In the genomic region with DNA sequence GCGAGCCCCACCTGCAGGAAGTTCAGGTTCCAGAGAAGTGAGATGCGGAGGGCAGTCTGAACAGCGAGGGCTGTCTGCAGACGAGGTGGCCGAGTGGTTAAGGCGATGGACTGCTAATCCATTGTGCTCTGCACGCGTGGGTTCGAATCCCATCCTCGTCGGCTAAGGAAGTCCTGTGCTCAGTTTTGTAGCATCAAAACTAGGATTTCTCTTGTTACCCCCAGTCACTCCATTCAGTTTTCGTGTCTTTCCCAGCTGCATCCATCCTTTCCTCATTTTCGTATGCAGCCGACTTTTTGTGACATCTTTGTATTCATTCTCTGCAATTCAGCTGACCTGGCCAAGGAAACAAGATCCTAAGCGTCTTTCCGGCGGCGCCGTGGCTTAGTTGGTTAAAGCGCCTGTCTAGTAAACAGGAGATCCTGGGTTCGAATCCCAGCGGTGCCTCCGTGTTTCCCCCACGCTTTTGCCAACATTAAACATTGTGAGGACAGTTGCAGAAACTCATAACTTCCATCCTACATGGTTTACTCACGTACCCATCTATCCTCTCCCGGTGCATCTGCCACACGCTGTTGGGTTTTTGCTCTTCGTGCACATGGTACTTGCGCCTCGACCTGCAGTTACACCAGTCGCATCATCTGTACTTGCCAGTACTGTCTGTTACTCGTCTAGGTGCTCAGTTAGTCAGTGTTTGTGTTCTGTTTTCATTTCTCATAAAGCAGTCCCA, we compare ENCODE assay signal across 1 cellular context.
TF ChIP-seq lines count a peak whose summit lies in the region.

No MANE protein-coding gene starts in this region.

TF ChIP-seq in GM12878, 131 proteins besides CTCF, POLR2A, EP300 and RAD21 (continued from another document and continues in another):
- TF ChIP-seq, protein P1, sequence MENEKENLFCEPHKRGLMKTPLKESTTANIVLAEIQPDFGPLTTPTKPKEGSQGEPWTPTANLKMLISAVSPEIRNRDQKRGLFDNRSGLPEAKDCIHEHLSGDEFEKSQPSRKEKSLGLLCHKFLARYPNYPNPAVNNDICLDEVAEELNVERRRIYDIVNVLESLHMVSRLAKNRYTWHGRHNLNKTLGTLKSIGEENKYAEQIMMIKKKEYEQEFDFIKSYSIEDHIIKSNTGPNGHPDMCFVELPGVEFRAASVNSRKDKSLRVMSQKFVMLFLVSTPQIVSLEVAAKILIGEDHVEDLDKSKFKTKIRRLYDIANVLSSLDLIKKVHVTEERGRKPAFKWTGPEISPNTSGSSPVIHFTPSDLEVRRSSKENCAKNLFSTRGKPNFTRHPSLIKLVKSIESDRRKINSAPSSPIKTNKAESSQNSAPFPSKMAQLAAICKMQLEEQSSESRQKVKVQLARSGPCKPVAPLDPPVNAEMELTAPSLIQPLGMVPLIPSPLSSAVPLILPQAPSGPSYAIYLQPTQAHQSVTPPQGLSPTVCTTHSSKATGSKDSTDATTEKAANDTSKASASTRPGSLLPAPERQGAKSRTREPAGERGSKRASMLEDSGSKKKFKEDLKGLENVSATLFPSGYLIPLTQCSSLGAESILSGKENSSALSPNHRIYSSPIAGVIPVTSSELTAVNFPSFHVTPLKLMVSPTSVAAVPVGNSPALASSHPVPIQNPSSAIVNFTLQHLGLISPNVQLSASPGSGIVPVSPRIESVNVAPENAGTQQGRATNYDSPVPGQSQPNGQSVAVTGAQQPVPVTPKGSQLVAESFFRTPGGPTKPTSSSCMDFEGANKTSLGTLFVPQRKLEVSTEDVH (IDR thresholded peaks at IDR 0.05; ENCODE audit: low read depth, partially characterized antibody), result peak; percentile 16
- TF ChIP-seq RFX5 (IDR thresholded peaks at IDR 0.05; ENCODE audit: low read depth, low read length), result no peak
- TF ChIP-seq TCF12 (IDR thresholded peaks at IDR 0.05; ENCODE audit: low read depth, low read length), result peak; percentile 43; the same call in 1 of the 2 replicates
- 0 out of 2 replicates have a peak, but pooled peaks have one; percentile 19 for TF ChIP-seq TAF1 (IDR thresholded peaks at IDR 0.05; ENCODE audit: borderline replicate concordance, low read depth, low read length)
- peak; percentile 85 for TF ChIP-seq SREBF2 (IDR thresholded peaks at IDR 0.05; ENCODE audit: low read length)
- TF ChIP-seq CBX5 (IDR thresholded peaks at IDR 0.05; ENCODE audit: low read depth), result peak; percentile 94; the same call in 1 of the 2 replicates
- TF ChIP-seq RCOR1 (conservative IDR thresholded peaks at IDR 0.05; ENCODE audit: low read depth, low read length), result no peak
- TF ChIP-seq, protein P2, sequence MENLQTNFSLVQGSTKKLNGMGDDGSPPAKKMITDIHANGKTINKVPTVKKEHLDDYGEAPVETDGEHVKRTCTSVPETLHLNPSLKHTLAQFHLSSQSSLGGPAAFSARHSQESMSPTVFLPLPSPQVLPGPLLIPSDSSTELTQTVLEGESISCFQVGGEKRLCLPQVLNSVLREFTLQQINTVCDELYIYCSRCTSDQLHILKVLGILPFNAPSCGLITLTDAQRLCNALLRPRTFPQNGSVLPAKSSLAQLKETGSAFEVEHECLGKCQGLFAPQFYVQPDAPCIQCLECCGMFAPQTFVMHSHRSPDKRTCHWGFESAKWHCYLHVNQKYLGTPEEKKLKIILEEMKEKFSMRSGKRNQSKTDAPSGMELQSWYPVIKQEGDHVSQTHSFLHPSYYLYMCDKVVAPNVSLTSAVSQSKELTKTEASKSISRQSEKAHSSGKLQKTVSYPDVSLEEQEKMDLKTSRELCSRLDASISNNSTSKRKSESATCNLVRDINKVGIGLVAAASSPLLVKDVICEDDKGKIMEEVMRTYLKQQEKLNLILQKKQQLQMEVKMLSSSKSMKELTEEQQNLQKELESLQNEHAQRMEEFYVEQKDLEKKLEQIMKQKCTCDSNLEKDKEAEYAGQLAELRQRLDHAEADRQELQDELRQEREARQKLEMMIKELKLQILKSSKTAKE (IDR thresholded peaks at IDR 0.05; ENCODE audit: low read depth, poor library complexity, severe bottlenecking), result peak; percentile 86
- TF ChIP-seq HDAC6 (IDR thresholded peaks at IDR 0.05; ENCODE audit: unreplicated experiment), result no peak
- peak; percentile 53 for TF ChIP-seq RUNX3 (IDR thresholded peaks at IDR 0.05; ENCODE audit: low read length)
- TF ChIP-seq, protein P3, sequence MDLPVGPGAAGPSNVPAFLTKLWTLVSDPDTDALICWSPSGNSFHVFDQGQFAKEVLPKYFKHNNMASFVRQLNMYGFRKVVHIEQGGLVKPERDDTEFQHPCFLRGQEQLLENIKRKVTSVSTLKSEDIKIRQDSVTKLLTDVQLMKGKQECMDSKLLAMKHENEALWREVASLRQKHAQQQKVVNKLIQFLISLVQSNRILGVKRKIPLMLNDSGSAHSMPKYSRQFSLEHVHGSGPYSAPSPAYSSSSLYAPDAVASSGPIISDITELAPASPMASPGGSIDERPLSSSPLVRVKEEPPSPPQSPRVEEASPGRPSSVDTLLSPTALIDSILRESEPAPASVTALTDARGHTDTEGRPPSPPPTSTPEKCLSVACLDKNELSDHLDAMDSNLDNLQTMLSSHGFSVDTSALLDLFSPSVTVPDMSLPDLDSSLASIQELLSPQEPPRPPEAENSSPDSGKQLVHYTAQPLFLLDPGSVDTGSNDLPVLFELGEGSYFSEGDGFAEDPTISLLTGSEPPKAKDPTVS (IDR thresholded peaks at IDR 0.05; ENCODE audit: low read depth, low read length), result no peak
- TF ChIP-seq MTA2 (IDR thresholded peaks at IDR 0.05; ENCODE audit: low read depth), result no peak
- TF ChIP-seq ATF7 (IDR thresholded peaks at IDR 0.05; ENCODE audit: low read depth), result peak; percentile 71
- TF ChIP-seq, protein P4, sequence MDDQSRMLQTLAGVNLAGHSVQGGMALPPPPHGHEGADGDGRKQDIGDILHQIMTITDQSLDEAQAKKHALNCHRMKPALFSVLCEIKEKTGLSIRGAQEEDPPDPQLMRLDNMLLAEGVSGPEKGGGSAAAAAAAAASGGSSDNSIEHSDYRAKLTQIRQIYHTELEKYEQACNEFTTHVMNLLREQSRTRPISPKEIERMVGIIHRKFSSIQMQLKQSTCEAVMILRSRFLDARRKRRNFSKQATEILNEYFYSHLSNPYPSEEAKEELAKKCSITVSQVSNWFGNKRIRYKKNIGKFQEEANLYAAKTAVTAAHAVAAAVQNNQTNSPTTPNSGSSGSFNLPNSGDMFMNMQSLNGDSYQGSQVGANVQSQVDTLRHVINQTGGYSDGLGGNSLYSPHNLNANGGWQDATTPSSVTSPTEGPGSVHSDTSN (IDR thresholded peaks at IDR 0.05; ENCODE audit: insufficient replicate concordance, low read depth, low read length), result no peak
- TF ChIP-seq, protein P5, sequence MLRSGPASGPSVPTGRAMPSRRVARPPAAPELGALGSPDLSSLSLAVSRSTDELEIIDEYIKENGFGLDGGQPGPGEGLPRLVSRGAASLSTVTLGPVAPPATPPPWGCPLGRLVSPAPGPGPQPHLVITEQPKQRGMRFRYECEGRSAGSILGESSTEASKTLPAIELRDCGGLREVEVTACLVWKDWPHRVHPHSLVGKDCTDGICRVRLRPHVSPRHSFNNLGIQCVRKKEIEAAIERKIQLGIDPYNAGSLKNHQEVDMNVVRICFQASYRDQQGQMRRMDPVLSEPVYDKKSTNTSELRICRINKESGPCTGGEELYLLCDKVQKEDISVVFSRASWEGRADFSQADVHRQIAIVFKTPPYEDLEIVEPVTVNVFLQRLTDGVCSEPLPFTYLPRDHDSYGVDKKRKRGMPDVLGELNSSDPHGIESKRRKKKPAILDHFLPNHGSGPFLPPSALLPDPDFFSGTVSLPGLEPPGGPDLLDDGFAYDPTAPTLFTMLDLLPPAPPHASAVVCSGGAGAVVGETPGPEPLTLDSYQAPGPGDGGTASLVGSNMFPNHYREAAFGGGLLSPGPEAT (IDR thresholded peaks at IDR 0.05; ENCODE audit: low read depth), result peak; percentile 51; the same call in 1 of the 2 replicates
- peak in 1 of 2 experiments; percentile 59; a peak in 2 of 4 replicates for TF ChIP-seq BHLHE40 (IDR thresholded peaks at IDR 0.05; ENCODE audit: borderline replicate concordance in 1 of 2, low read depth in 2 of 2, low read length in 1 of 2)
- TF ChIP-seq SRF (IDR thresholded peaks at IDR 0.05; ENCODE audit: low read depth in 2 of 2, low read length in 2 of 2), result 0 out of 4 replicates have a peak, but pooled peaks of 1 of the 2 experiments have one; percentile 35
- TF ChIP-seq BACH1 (IDR thresholded peaks at IDR 0.05; ENCODE audit: borderline replicate concordance), result no peak
- TF ChIP-seq TCF3 (IDR thresholded peaks at IDR 0.05; ENCODE audit: borderline replicate concordance, insufficient read depth, low read depth, low read length), result 0 out of 2 replicates have a peak, but pooled peaks have one; percentile 12
- TF ChIP-seq NBN (IDR thresholded peaks at IDR 0.05), result peak; percentile 99
- no peak for TF ChIP-seq JUND (IDR thresholded peaks at IDR 0.05; ENCODE audit: low read depth, low read length)
- TF ChIP-seq NR2F1 (conservative IDR thresholded peaks at IDR 0.05), result no peak
- peak; percentile 87; the same call in 1 of the 2 replicates for TF ChIP-seq WRNIP1 (IDR thresholded peaks at IDR 0.05; ENCODE audit: borderline replicate concordance, low read depth, low read length)
- TF ChIP-seq, protein P6, sequence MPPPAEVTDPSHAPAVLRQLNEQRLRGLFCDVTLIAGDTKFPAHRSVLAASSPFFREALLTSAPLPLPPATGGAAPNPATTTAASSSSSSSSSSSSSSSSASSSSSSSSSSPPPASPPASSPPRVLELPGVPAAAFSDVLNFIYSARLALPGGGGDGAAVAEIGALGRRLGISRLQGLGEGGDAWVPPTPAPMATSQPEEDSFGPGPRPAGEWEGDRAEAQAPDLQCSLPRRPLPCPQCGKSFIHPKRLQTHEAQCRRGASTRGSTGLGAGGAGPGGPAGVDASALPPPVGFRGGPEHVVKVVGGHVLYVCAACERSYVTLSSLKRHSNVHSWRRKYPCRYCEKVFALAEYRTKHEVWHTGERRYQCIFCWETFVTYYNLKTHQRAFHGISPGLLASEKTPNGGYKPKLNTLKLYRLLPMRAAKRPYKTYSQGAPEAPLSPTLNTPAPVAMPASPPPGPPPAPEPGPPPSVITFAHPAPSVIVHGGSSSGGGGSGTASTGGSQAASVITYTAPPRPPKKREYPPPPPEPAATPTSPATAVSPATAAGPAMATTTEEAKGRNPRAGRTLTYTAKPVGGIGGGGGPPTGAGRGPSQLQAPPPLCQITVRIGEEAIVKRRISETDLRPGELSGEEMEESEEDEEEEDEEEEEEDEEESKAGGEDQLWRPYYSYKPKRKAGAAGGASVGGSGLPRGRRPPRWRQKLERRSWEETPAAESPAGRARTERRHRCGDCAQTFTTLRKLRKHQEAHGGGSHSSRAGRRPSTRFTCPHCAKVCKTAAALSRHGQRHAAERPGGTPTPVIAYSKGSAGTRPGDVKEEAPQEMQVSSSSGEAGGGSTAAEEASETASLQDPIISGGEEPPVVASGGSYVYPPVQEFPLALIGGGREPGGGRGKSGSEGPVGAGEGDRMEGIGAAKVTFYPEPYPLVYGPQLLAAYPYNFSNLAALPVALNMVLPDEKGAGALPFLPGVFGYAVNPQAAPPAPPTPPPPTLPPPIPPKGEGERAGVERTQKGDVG (CRISPR knock-in tag; IDR thresholded peaks at IDR 0.05), result no peak
- TF ChIP-seq TBL1XR1 (IDR thresholded peaks at IDR 0.05; ENCODE audit: low read depth, low read length), result peak; percentile 80
- TF ChIP-seq PAX8 (IDR thresholded peaks at IDR 0.05), result no peak
- TF ChIP-seq ESRRA (IDR thresholded peaks at IDR 0.05; ENCODE audit: low read length), result no peak
- TF ChIP-seq DPF2 (IDR thresholded peaks at IDR 0.05), result 0 out of 2 replicates have a peak, but pooled peaks have one; percentile 33
- peak; percentile 59; the same call in 1 of the 2 replicates for TF ChIP-seq IRF4 (IDR thresholded peaks at IDR 0.05; ENCODE audit: low read depth, low read length)
- TF ChIP-seq, protein P7, sequence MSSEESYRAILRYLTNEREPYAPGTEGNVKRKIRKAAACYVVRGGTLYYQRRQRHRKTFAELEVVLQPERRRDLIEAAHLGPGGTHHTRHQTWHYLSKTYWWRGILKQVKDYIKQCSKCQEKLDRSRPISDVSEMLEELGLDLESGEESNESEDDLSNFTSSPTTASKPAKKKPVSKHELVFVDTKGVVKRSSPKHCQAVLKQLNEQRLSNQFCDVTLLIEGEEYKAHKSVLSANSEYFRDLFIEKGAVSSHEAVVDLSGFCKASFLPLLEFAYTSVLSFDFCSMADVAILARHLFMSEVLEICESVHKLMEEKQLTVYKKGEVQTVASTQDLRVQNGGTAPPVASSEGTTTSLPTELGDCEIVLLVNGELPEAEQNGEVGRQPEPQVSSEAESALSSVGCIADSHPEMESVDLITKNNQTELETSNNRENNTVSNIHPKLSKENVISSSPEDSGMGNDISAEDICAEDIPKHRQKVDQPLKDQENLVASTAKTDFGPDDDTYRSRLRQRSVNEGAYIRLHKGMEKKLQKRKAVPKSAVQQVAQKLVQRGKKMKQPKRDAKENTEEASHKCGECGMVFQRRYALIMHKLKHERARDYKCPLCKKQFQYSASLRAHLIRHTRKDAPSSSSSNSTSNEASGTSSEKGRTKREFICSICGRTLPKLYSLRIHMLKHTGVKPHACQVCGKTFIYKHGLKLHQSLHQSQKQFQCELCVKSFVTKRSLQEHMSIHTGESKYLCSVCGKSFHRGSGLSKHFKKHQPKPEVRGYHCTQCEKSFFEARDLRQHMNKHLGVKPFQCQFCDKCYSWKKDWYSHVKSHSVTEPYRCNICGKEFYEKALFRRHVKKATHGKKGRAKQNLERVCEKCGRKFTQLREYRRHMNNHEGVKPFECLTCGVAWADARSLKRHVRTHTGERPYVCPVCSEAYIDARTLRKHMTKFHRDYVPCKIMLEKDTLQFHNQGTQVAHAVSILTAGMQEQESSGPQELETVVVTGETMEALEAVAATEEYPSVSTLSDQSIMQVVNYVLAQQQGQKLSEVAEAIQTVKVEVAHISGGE (CRISPR knock-in tag; IDR thresholded peaks at IDR 0.05), result no peak
- TF ChIP-seq LARP7 (IDR thresholded peaks at IDR 0.05), result peak; percentile 22; the same call in 1 of the 2 replicates
- TF ChIP-seq FOXM1 (IDR thresholded peaks at IDR 0.05; ENCODE audit: low read depth, low read length), result no peak; the same call in 1 of the 2 replicates
- TF ChIP-seq, protein P8, sequence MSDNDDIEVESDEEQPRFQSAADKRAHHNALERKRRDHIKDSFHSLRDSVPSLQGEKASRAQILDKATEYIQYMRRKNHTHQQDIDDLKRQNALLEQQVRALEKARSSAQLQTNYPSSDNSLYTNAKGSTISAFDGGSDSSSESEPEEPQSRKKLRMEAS (IDR thresholded peaks at IDR 0.05; ENCODE audit: low read depth, low read length), result no peak
- TF ChIP-seq, protein P9, sequence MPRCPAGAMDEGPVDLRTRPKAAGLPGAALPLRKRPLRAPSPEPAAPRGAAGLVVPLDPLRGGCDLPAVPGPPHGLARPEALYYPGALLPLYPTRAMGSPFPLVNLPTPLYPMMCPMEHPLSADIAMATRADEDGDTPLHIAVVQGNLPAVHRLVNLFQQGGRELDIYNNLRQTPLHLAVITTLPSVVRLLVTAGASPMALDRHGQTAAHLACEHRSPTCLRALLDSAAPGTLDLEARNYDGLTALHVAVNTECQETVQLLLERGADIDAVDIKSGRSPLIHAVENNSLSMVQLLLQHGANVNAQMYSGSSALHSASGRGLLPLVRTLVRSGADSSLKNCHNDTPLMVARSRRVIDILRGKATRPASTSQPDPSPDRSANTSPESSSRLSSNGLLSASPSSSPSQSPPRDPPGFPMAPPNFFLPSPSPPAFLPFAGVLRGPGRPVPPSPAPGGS (IDR thresholded peaks at IDR 0.05; ENCODE audit: borderline replicate concordance, insufficient read depth, low read depth, low read length, poor library complexity, severe bottlenecking), result no peak
- TF ChIP-seq YBX1 (IDR thresholded peaks at IDR 0.05), result no peak
